8 cellular contexts compared by ENCODE assay signal in genomic region chr1:155168456-155169210, GRCh38.
"Had no signal": no experiment of that assay in that cellular context is flagged by ENCODE, and none has a peak within 500 bp of the region (broad histone marks: within the 10 kb centered on the region; RNA-seq: fewer than 3 reads in every experiment).

No MANE protein-coding gene starts in this region.

- H3K9me3 ChIP-seq: breast epithelium, ovary, suprapubic skin had no signal

- H3K4me3 Mint-ChIP-seq: activated CD4-positive, alpha-beta memory T cell treated with anti-CD3 and anti-CD28 coated beads, Interleukin-2, amount 10 ng/mL, durations not matched to agents 7 days and 5 days had no signal

- H3K27ac Mint-ChIP-seq: activated CD4-positive, alpha-beta memory T cell treated with anti-CD3 and anti-CD28 coated beads, Interleukin-2, amount 10 ng/mL, durations not matched to agents 7 days and 5 days had no signal

- H3K27ac ChIP-seq: foreskin keratinocyte, ovary had no signal

- H3K27me3 ChIP-seq: breast epithelium, dorsolateral prefrontal cortex, foreskin keratinocyte, ovary, suprapubic skin had no signal

- H3K36me3 ChIP-seq: breast epithelium, ovary had no signal

- H3K4me3 ChIP-seq: ovary, suprapubic skin had no signal

- H3K27me3 Mint-ChIP-seq: activated naive CD8-positive, alpha-beta T cell treated with anti-CD3 and anti-CD28 coated beads, Interleukin-2, amount 10 ng/mL, durations not matched to agents 7 days and 5 days had no signal

- H3K9me3 Mint-ChIP-seq: activated CD4-positive, alpha-beta memory T cell treated with anti-CD3 and anti-CD28 coated beads, Interleukin-2, amount 10 ng/mL, durations not matched to agents 7 days and 5 days; activated naive CD8-positive, alpha-beta T cell treated with anti-CD3 and anti-CD28 coated beads, Interleukin-2, amount 10 ng/mL, durations not matched to agents 7 days and 5 days; type B pancreatic cell had no signal
